In genomic region chr4:37725718-37726117, GRCh38 we compare ENCODE assay signal across 28 cellular contexts. TPM values are rescaled to one million over a fixed set of nuclear protein-coding genes. Genes with fewer than 3 reads are reported as not detected.
DNase-seq lines count a peak whose midpoint lies in the region; ATAC-seq and TF ChIP-seq lines count a peak whose summit lies in the region.
"Had no signal": no experiment of that assay in that cellular context is flagged by ENCODE, and none has a peak within 500 bp of the region (broad histone marks: within the 10 kb centered on the region; RNA-seq: fewer than 3 reads in every experiment).

No MANE protein-coding gene starts in this region.

- no peak overlapping the region for H3K4me3 Mint-ChIP-seq in endodermal cell
- H3K4me3 Mint-ChIP-seq in activated naive CD4-positive, alpha-beta T cell treated with anti-CD3 and anti-CD28 coated beads for 36 hours, result no peak overlapping the region
- H3K4me3 Mint-ChIP-seq: activated CD4-positive, alpha-beta memory T cell treated with anti-CD3 and anti-CD28 coated beads for 36 hours; CD14-positive monocyte; naive thymus-derived CD8-positive, alpha-beta T cell; stimulated activated naive CD8-positive, alpha-beta T cell treated with anti-CD3 and anti-CD28 coated beads, Interleukin-15, amount 100 ng/mL, for 72 hours had no signal

- peaks cover 8% of the 10 kb centered on the region for H3K4me1 Mint-ChIP-seq in endodermal cell
- peaks cover 15% of the 10 kb centered on the region for H3K4me1 Mint-ChIP-seq in activated naive CD4-positive, alpha-beta T cell treated with anti-CD3 and anti-CD28 coated beads for 36 hours (ENCODE audit: low read depth)

- no peak overlapping the region for H3K27ac ChIP-seq in endodermal cell (ENCODE audit: low read depth, low read length)
- no peak overlapping the region for H3K27ac ChIP-seq in right atrium auricular region

- no peaks in the 10 kb centered on the region for H3K9me3 ChIP-seq in endodermal cell (ENCODE audit: control insufficient read depth, low read length)
- H3K9me3 ChIP-seq in right atrium auricular region, result no peaks in the 10 kb centered on the region

- CTCF ChIA-PET in activated naive CD4-positive, alpha-beta T cell treated with anti-CD3 and anti-CD28 coated beads for 36 hours (lab: Charles Lee), result no interaction called here

- peak; percentile 53 for ATAC-seq in GM19025 (IDR thresholded peaks at IDR 0.05; ENCODE audit: low read depth, unreplicated experiment)
- ATAC-seq in HG02642 (IDR thresholded peaks at IDR 0.05; ENCODE audit: poor library complexity, unreplicated experiment), result peak; percentile 68
- peak; percentile 63 for ATAC-seq in HG03432 (IDR thresholded peaks at IDR 0.05; ENCODE audit: unreplicated experiment)
- ATAC-seq: activated naive CD4-positive, alpha-beta T cell treated with anti-CD3 and anti-CD28 coated beads, Interleukin-2, amount 50 U/mL, for 72 hours; left ventricle myocardium superior; naive thymus-derived CD8-positive, alpha-beta T cell; stimulated activated naive CD8-positive, alpha-beta T cell treated with anti-CD3 and anti-CD28 coated beads, Interleukin-15, amount 100 ng/mL, for 72 hours had no signal

- no peaks in the 10 kb centered on the region for H3K27me3 Mint-ChIP-seq in endodermal cell (ENCODE audit: insufficient read depth)
- no peaks in the 10 kb centered on the region for H3K27me3 Mint-ChIP-seq in activated naive CD4-positive, alpha-beta T cell treated with anti-CD3 and anti-CD28 coated beads for 36 hours (ENCODE audit: low read depth)
- H3K27me3 Mint-ChIP-seq: activated CD4-positive, alpha-beta memory T cell treated with anti-CD3 and anti-CD28 coated beads for 36 hours; naive thymus-derived CD8-positive, alpha-beta T cell; stimulated activated naive CD8-positive, alpha-beta T cell treated with anti-CD3 and anti-CD28 coated beads, Interleukin-15, amount 100 ng/mL, for 72 hours had no signal

- H3K4me3 ChIP-seq in GM12865 (ENCODE audit: low read depth, low read length) (no peak overlapping the region), endodermal cell (ENCODE audit: low read length) (no peak overlapping the region), right atrium auricular region (no peak overlapping the region)

- no peaks in the 10 kb centered on the region for H3K36me3 Mint-ChIP-seq in endodermal cell (ENCODE audit: low read depth)
- no peaks in the 10 kb centered on the region for H3K36me3 Mint-ChIP-seq in activated naive CD4-positive, alpha-beta T cell treated with anti-CD3 and anti-CD28 coated beads for 36 hours (ENCODE audit: low read depth)
- H3K36me3 Mint-ChIP-seq: activated CD4-positive, alpha-beta memory T cell treated with anti-CD3 and anti-CD28 coated beads for 36 hours; activated naive CD4-positive, alpha-beta T cell treated with anti-CD3 and anti-CD28 coated beads, Interleukin-2, amount 50 U/mL, for 72 hours; CD14-positive monocyte; naive thymus-derived CD8-positive, alpha-beta T cell had no signal

- no peak overlapping the region for H3K27ac Mint-ChIP-seq in endodermal cell
- no peak overlapping the region for H3K27ac Mint-ChIP-seq in activated naive CD4-positive, alpha-beta T cell treated with anti-CD3 and anti-CD28 coated beads for 36 hours
- H3K27ac Mint-ChIP-seq: activated CD4-positive, alpha-beta memory T cell treated with anti-CD3 and anti-CD28 coated beads for 36 hours; activated naive CD4-positive, alpha-beta T cell treated with anti-CD3 and anti-CD28 coated beads, Interleukin-2, amount 50 U/mL, for 72 hours; CD14-positive monocyte; naive thymus-derived CD8-positive, alpha-beta T cell; stimulated activated naive CD8-positive, alpha-beta T cell treated with anti-CD3 and anti-CD28 coated beads, Interleukin-15, amount 100 ng/mL, for 72 hours had no signal

- no peaks in the 10 kb centered on the region for H3K9me3 Mint-ChIP-seq in endodermal cell
- H3K9me3 Mint-ChIP-seq in activated naive CD4-positive, alpha-beta T cell treated with anti-CD3 and anti-CD28 coated beads for 36 hours, result no peaks in the 10 kb centered on the region
- H3K9me3 Mint-ChIP-seq: activated CD4-positive, alpha-beta memory T cell treated with anti-CD3 and anti-CD28 coated beads for 36 hours; naive thymus-derived CD8-positive, alpha-beta T cell; stimulated activated naive CD8-positive, alpha-beta T cell treated with anti-CD3 and anti-CD28 coated beads, Interleukin-15, amount 100 ng/mL, for 72 hours had no signal

- DNase-seq in GM12865 (ENCODE audit: low read depth) (peak; percentile 70), GOT3 (lab: John Stamatoyannopoulos, UW) (no peak), endodermal cell (no peak), right atrium auricular region (ENCODE audit: low spot score) (no peak)
- DNase-seq in activated naive CD4-positive, alpha-beta T cell treated with anti-CD3 and anti-CD28 coated beads for 36 hours, result no peak
- DNase-seq: 8988T; activated CD4-positive, alpha-beta memory T cell treated with anti-CD3 and anti-CD28 coated beads for 36 hours; activated CD8-positive, alpha-beta memory T cell treated with anti-CD3 and anti-CD28 coated beads, Interleukin-2, amount 50 U/mL, for 4 hours; aorta; DMS79 treated with DMSO at 0.1 percent for 48 hours; effector CD8-positive, alpha-beta T cell; erythroblast; GF-D8; H7; Kasumi-1; left ventricle myocardium superior; naive thymus-derived CD8-positive, alpha-beta T cell; NCI-H1436 treated with DMSO at 0.1 percent for 48 hours; NCI-H774; nucleus accumbens; RPMI8226; stimulated activated naive CD8-positive, alpha-beta T cell treated with anti-CD3 and anti-CD28 coated beads, Interleukin-15, amount 100 ng/mL, for 72 hours; T-helper 1 cell had no signal

- 94% methylated on average over 5 to 7 of the region's 7 CpGs for WGBS in endodermal cell (ENCODE audit: insufficient coverage in 1 of 2, insufficient read length in 1 of 2), 2 experiments

- H3K27me3 ChIP-seq in endodermal cell (ENCODE audit: control insufficient read depth, insufficient read depth, low read length, poor library complexity, severe bottlenecking) (no peaks in the 10 kb centered on the region), right atrium auricular region (no peaks in the 10 kb centered on the region)

- H3K4me1 ChIP-seq in endodermal cell (ENCODE audit: control insufficient read depth, insufficient read depth, low read length) (no peaks in the 10 kb centered on the region), right atrium auricular region (no peaks in the 10 kb centered on the region)

- H3K9ac ChIP-seq in endodermal cell (ENCODE audit: extremely low read depth, low read length, poor library complexity, severe bottlenecking), result no peak overlapping the region

- intact Hi-C loops in activated naive CD4-positive, alpha-beta T cell treated with anti-CD3 and anti-CD28 coated beads for 36 hours (cut with micrococcal nuclease), result no loop called here

- H3K36me3 ChIP-seq in endodermal cell (ENCODE audit: control insufficient read depth, insufficient read depth, low read length) (no peaks in the 10 kb centered on the region), right atrium auricular region (no peaks in the 10 kb centered on the region)

- no peak for TF ChIP-seq CTCF in GM12865 (IDR thresholded peaks at IDR 0.05; ENCODE audit: insufficient read depth, low read depth, low read length, missing control alignments)
- no peak for TF ChIP-seq CTCF in endodermal cell (conservative IDR thresholded peaks at IDR 0.05)
- TF ChIP-seq CTCF in right atrium auricular region (IDR thresholded peaks at IDR 0.05), result no peak

RNA-seq across cellular contexts. Expression of gene RELL1, which starts 39.5 kb away (rescaled TPM):
- total RNA-seq in endodermal cell (10 to 100 TPM; 12.1 to 12.3 TPM), right atrium auricular region (10 to 100 TPM; 25.3 to 33.9 TPM)
- polyA plus RNA-seq in endodermal cell (2013, experiment 1 of 2), result 7.9 TPM
- polyA plus RNA-seq in endodermal cell (2013, experiment 2 of 2), result 8.0 TPM
- total RNA-seq in activated naive CD4-positive, alpha-beta T cell treated with anti-CD3 and anti-CD28 coated beads for 36 hours, result 10 to 100 TPM in 1 of 2 experiments, 1 to 10 TPM in 1; 8.7 to 10.3 TPM
